15 cellular contexts compared by ENCODE assay signal in the genomic region with DNA sequence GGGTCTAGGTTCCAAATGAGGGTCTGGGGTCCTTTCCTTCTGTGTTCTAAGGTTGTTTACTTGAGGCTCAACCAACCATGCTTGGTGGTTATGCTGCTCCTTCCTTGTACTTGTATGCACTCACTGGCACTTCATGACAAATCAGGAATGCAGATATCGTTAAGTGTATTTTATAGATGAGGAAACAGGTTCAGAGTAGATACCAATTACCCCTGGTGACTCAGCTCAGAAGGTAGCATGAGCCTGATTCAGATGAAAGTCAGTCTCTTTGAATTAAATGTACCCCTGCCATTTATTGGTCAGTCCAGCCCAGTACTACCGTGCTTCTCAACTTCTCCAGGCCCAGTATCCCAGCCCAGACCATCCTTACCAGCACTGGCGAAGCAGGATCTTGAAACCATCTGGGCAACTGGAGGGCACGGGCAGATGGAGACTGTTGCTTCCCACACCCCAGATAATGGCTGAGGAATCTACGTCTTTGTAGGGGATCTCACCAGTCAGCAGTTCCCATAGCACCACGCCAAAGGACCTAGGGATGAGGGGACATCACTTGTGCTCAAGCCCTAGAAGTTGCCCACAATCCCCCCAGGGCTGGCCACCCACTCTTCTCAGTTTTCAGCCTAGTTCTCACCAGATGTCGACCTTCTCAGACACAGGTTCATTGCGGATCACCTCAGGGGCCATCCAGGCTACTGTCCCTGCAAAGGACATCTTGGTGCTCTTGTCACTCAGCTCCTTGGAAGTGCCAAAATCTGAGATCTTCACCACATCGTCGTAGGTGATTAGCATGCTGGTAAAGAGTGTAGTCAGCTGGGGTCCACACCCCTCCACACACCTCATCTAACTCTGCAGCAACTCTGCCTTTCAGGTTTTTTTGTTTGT. TPM values are rescaled to one million over a fixed set of nuclear protein-coding genes. Genes with fewer than 3 reads are reported as not detected.
DNase-seq lines count a peak whose midpoint lies in the region; ATAC-seq and TF ChIP-seq lines count a peak whose summit lies in the region.
"Had no signal": no experiment of that assay in that cellular context is flagged by ENCODE, and none has a peak within 500 bp of the region (broad histone marks: within the 10 kb centered on the region; RNA-seq: fewer than 3 reads in every experiment).

No MANE protein-coding gene starts in this region.

- no peaks in the 10 kb centered on the region for H3K9me2 ChIP-seq in GM23248 (ENCODE audit: insufficient read depth)

- intact Hi-C loops in CD14-positive monocyte (cut with micrococcal nuclease) = no loop called here
- intact Hi-C loops in CD4-positive, alpha-beta memory T cell (cut with micrococcal nuclease) = no loop called here

- H3K36me3 ChIP-seq in GM23248 (ENCODE audit: low read depth) (peaks cover 30% of the 10 kb centered on the region), lung (ENCODE audit: control insufficient read depth in 2 of 2, insufficient read depth in 2 of 2, low read length in 2 of 2) (peaks cover 7 to 45% of the 10 kb centered on the region in 2 donors), Peyer's patch (peaks cover 0 to 60% (median 0%) of the 10 kb centered on the region in 3 donors)
- H3K36me3 ChIP-seq in CD4-positive, alpha-beta memory T cell (ENCODE audit: insufficient read depth, low read length) = peaks cover 53% of the 10 kb centered on the region

- POLR2A ChIA-PET in CD4-positive, alpha-beta memory T cell (lab: Charles Lee; ENCODE audit: partially characterized antibody) = interaction anchor here (0.6 to 3.0 kb wide), 3 partner anchors 8 to 16 kb away, joined by 3 to 19 read pairs (median 18); partner anchors contain the start of gene TARBP2

- H3K27ac ChIP-seq in GM23248 = peak overlapping the region; percentile 15; the same call in 1 of the 2 replicates
- H3K27ac ChIP-seq in lung (ENCODE audit: low read depth in 1 of 2, low read length in 1 of 2) = no peak overlapping the region
- H3K27ac ChIP-seq in CD4-positive, alpha-beta memory T cell (ENCODE audit: low read depth, low read length) = no peak overlapping the region
- H3K27ac ChIP-seq in Peyer's patch = no peak overlapping the region
- H3K27ac ChIP-seq: BLaER1, heart left ventricle, lower lobe of right lung had no signal

- no peak overlapping the region for H2AFZ ChIP-seq in GM23248

- H3K36me3 Mint-ChIP-seq in CD14-positive monocyte = peaks cover 41 to 45% of the 10 kb centered on the region in 2 donors
- peaks cover 18% of the 10 kb centered on the region for H3K36me3 Mint-ChIP-seq in activated naive CD8-positive, alpha-beta T cell treated with anti-CD3 and anti-CD28 coated beads for 36 hours
- peaks cover 19 to 65% of the 10 kb centered on the region in 2 donors for H3K36me3 Mint-ChIP-seq in CD4-positive, alpha-beta memory T cell

- no peak overlapping the region for H3K9ac ChIP-seq in GM23248
- H3K9ac ChIP-seq: BLaER1 had no signal

- H3K4me1 ChIP-seq in GM23248 (ENCODE audit: insufficient read depth) (peaks cover 20% of the 10 kb centered on the region), lung (ENCODE audit: control insufficient read depth in 2 of 2, insufficient read depth in 2 of 2, low read length in 2 of 2) (peaks cover 0 to 6% of the 10 kb centered on the region in 2 donors), Peyer's patch (peaks cover 0 to 19% (median 2%) of the 10 kb centered on the region in 4 donors)
- H3K4me1 ChIP-seq in CD4-positive, alpha-beta memory T cell (ENCODE audit: insufficient read depth, low read length) = peaks cover 5% of the 10 kb centered on the region

- 82 to 83% methylated on average over 10 of the region's 10 CpGs for WGBS in GM23248 (ENCODE audit: low coverage in 1 of 2, low lambda C conversion rate in 2 of 2, missing lambda C conversion rate in 2 of 2), 2 experiments
- WGBS in lung, 2 donors = 86 to 93% methylated on average over 10 of the region's 10 CpGs

- TF ChIP-seq POLR2A in Peyer's patch (IDR thresholded peaks at IDR 0.05) = no peak

- CTCF ChIA-PET in CD4-positive, alpha-beta memory T cell (lab: Charles Lee; ENCODE audit: partially characterized antibody) = interaction anchor here (0.6 to 1.6 kb wide), 2 partner anchors 8 to 16 kb away, joined by 3 to 4 read pairs; partner anchors contain the start of gene TARBP2

- H4K20me1 ChIP-seq in GM23248 (ENCODE audit: insufficient read depth) = peaks cover 7% of the 10 kb centered on the region; the same call in 1 of the 2 replicates

- peaks cover 0 to 1% (median 0%) of the 10 kb centered on the region in 7 donors for H3K9me3 Mint-ChIP-seq in CD14-positive monocyte
- H3K9me3 Mint-ChIP-seq in activated naive CD8-positive, alpha-beta T cell treated with anti-CD3 and anti-CD28 coated beads for 36 hours = no peaks in the 10 kb centered on the region
- H3K9me3 Mint-ChIP-seq in CD4-positive, alpha-beta memory T cell = no peaks in the 10 kb centered on the region

- H3F3A ChIP-seq in GM23248 (ENCODE audit: insufficient read depth) = peaks cover 41% of the 10 kb centered on the region

- no peak for TF ChIP-seq CTCF in CD14-positive monocyte (IDR thresholded peaks at IDR 0.05)
- no peak for TF ChIP-seq CTCF in lung (IDR thresholded peaks at IDR 0.05; ENCODE audit: control extremely low read depth, extremely low read depth)
- TF ChIP-seq CTCF in Peyer's patch (IDR thresholded peaks at IDR 0.05) = no peak

- H3K79me2 ChIP-seq in GM23248 (ENCODE audit: insufficient read depth) = peaks cover 24% of the 10 kb centered on the region

- in situ Hi-C loops in GM23248 (cut with MboI) = no loop called here

- H3K9me3 ChIP-seq in GM23248 (ENCODE audit: low read depth) (no peaks in the 10 kb centered on the region), lung (ENCODE audit: control insufficient read depth in 2 of 2, insufficient read depth in 1 of 2, low read length in 1 of 2) (no peaks in the 10 kb centered on the region), Peyer's patch (no peaks in the 10 kb centered on the region)
- no peaks in the 10 kb centered on the region for H3K9me3 ChIP-seq in CD4-positive, alpha-beta memory T cell (ENCODE audit: control insufficient read depth in 1 of 2, low read length in 2 of 2)
- H3K9me3 ChIP-seq: BLaER1, heart left ventricle, lower lobe of right lung had no signal

- H3K4me3 ChIP-seq in GM23248 = no peak overlapping the region
- no peak overlapping the region for H3K4me3 ChIP-seq in lung
- H3K4me3 ChIP-seq in CD4-positive, alpha-beta memory T cell (ENCODE audit: low read length in 2 of 2) = no peak overlapping the region
- no peak overlapping the region for H3K4me3 ChIP-seq in Peyer's patch
- H3K4me3 ChIP-seq: BLaER1, heart left ventricle, lower lobe of right lung had no signal

- H3K27me3 ChIP-seq in GM23248 (replicated peaks; ENCODE audit: insufficient read depth) (no peaks in the 10 kb centered on the region), lung (ENCODE audit: control insufficient read depth, insufficient read depth) (no peaks in the 10 kb centered on the region), Peyer's patch (no peaks in the 10 kb centered on the region)
- H3K27me3 ChIP-seq in CD4-positive, alpha-beta memory T cell (ENCODE audit: insufficient read depth, low read length) = no peaks in the 10 kb centered on the region
- H3K27me3 ChIP-seq: heart left ventricle had no signal

- peaks cover 0 to 2% (median 1%) of the 10 kb centered on the region in 3 donors for H3K27me3 Mint-ChIP-seq in CD14-positive monocyte (ENCODE audit: low read depth in 3 of 3)
- H3K27me3 Mint-ChIP-seq in activated naive CD8-positive, alpha-beta T cell treated with anti-CD3 and anti-CD28 coated beads for 36 hours = no peaks in the 10 kb centered on the region
- no peaks in the 10 kb centered on the region for H3K27me3 Mint-ChIP-seq in CD4-positive, alpha-beta memory T cell

- no peaks in the 10 kb centered on the region for H3K4me1 Mint-ChIP-seq in CD14-positive monocyte
- H3K4me1 Mint-ChIP-seq in activated naive CD8-positive, alpha-beta T cell treated with anti-CD3 and anti-CD28 coated beads for 36 hours = peaks cover 21% of the 10 kb centered on the region
- H3K4me1 Mint-ChIP-seq in CD4-positive, alpha-beta memory T cell = peaks cover 2 to 18% (median 6%) of the 10 kb centered on the region in 4 donors

- DNase-seq in CD14-positive monocyte (ENCODE audit: low spot score) (no peak), GM23248 (no peak), lung (ENCODE audit: low spot score) (no peak), OCI-M2 (lab: John Stamatoyannopoulos, UW; ENCODE audit: unreplicated experiment) (no peak), NCI-H774 (lab: John Stamatoyannopoulos, UW) (no peak), Peyer's patch (no peak)
- no peak for DNase-seq in activated naive CD8-positive, alpha-beta T cell treated with anti-CD3 and anti-CD28 coated beads for 36 hours
- no peak for DNase-seq in CD4-positive, alpha-beta memory T cell
- DNase-seq: heart left ventricle; lower lobe of right lung; NCI-H1092; stimulated activated CD4-positive, alpha-beta T cell treated with anti-CD3 and anti-CD28 coated beads, Interleukin-2, amount 100 ng/mL, for 48 hours; stimulated activated naive CD8-positive, alpha-beta T cell treated with anti-CD3 and anti-CD28 coated beads, Interleukin-15, Interleukin-2, amounts not matched to agents 100 U/mL and 50 U/mL, for 24 hours had no signal

- no peak overlapping the region for H3K4me2 ChIP-seq in GM23248 (ENCODE audit: unreplicated experiment)
- H3K4me2 ChIP-seq: BLaER1 had no signal

- no peak overlapping the region for H3K4me3 Mint-ChIP-seq in CD14-positive monocyte
- H3K4me3 Mint-ChIP-seq in activated naive CD8-positive, alpha-beta T cell treated with anti-CD3 and anti-CD28 coated beads for 36 hours = no peak overlapping the region
- H3K4me3 Mint-ChIP-seq in CD4-positive, alpha-beta memory T cell = no peak overlapping the region

- H3K27ac Mint-ChIP-seq in CD14-positive monocyte = peak overlapping the region in 4 of 7 donors; percentile 9 to 77 (median 71)
- H3K27ac Mint-ChIP-seq in activated naive CD8-positive, alpha-beta T cell treated with anti-CD3 and anti-CD28 coated beads for 36 hours = peak overlapping the region; percentile 25
- H3K27ac Mint-ChIP-seq in CD4-positive, alpha-beta memory T cell = peak overlapping the region in 3 of 7 donors; percentile 52 to 69 (median 59)

- peak; percentile 4 for ATAC-seq in lung (ENCODE audit: insufficient read depth, low FRiP score)
- ATAC-seq: heart left ventricle had no signal

RNA-seq across cellular contexts. Expression of gene MAP3K12, which starts 14.3 kb away (rescaled TPM):
- polyA plus RNA-seq in CD14-positive monocyte = 1 to 10 TPM; 1.7 to 2.0 TPM
- 36.5 and 37.4 TPM in 2 replicates for total RNA-seq in GM23248 (2014; rRNA removed; shearing (Covaris generic))
- polyA plus RNA-seq in GM23248 (2016; fragmentation: Nextera tagmentation; extraction: Ambion mirVana) = 8.7 and 10.4 TPM in 2 replicates
- 1 to 10 TPM; 8.4 to 8.7 TPM for total RNA-seq in activated naive CD8-positive, alpha-beta T cell treated with anti-CD3 and anti-CD28 coated beads for 36 hours
- total RNA-seq in lung = 10 to 100 TPM; 21.2 to 25.4 TPM
- polyA plus RNA-seq in lung = 10 to 100 TPM; 13.4 to 18.9 TPM
- total RNA-seq in CD4-positive, alpha-beta memory T cell = 10 to 100 TPM; 25.0 to 28.2 TPM
- 1 to 10 TPM; 3.1 to 8.5 TPM for polyA plus RNA-seq in CD4-positive, alpha-beta memory T cell
- 10 to 100 TPM in 3 of 4 donors, 1 to 10 TPM in 1; 6.5 to 44.6 (median 11.6) TPM for total RNA-seq in Peyer's patch

RNA-seq across cellular contexts. Expression of gene TARBP2, which starts 16.2 kb away (rescaled TPM):
- polyA plus RNA-seq in CD14-positive monocyte = 10 to 100 TPM; 16.6 to 24.4 TPM
- 40.1 and 54.1 TPM in 2 replicates for total RNA-seq in GM23248 (2014; rRNA removed; shearing (Covaris generic))
- 32.1 and 36.0 TPM in 2 replicates for polyA plus RNA-seq in GM23248 (2016; fragmentation: Nextera tagmentation; extraction: Ambion mirVana)
- total RNA-seq in activated naive CD8-positive, alpha-beta T cell treated with anti-CD3 and anti-CD28 coated beads for 36 hours = 10 to 100 TPM; 41.0 to 47.3 TPM
- total RNA-seq in lung = 10 to 100 TPM; 32.6 to 41.3 TPM
- polyA plus RNA-seq in lung = 10 to 100 TPM; 32.2 to 37.1 TPM
- 10 to 100 TPM; 26.9 to 37.0 TPM for total RNA-seq in CD4-positive, alpha-beta memory T cell
- 10 to 100 TPM; 24.5 to 33.1 TPM for polyA plus RNA-seq in CD4-positive, alpha-beta memory T cell
- 10 to 100 TPM; 25.7 to 30.3 (median 27.2) TPM for total RNA-seq in Peyer's patch

RNA-seq across cellular contexts. Expression of gene NPFF, which starts 22.4 kb away (rescaled TPM):
- polyA plus RNA-seq in CD14-positive monocyte = not detected
- not detected in 2 replicates for total RNA-seq in GM23248 (2014; rRNA removed; shearing (Covaris generic))
- polyA plus RNA-seq in GM23248 (2016; fragmentation: Nextera tagmentation; extraction: Ambion mirVana) = not detected in 2 replicates
- total RNA-seq in activated naive CD8-positive, alpha-beta T cell treated with anti-CD3 and anti-CD28 coated beads for 36 hours = not detected
- total RNA-seq in lung = not detected
- under 1 TPM in 1 of 2 donors, not detected in 1; 0.45 TPM for polyA plus RNA-seq in lung
- total RNA-seq in CD4-positive, alpha-beta memory T cell = not detected
- not detected for polyA plus RNA-seq in CD4-positive, alpha-beta memory T cell
- not detected for total RNA-seq in Peyer's patch
- total RNA-seq: heart left ventricle, lower lobe of right lung, pulmonary artery endothelial cell had no signal
- polyA plus RNA-seq: heart left ventricle had no signal

RNA-seq across cellular contexts. Expression of gene PCBP2, which starts 33.0 kb away (rescaled TPM):
- 10 to 100 TPM; 79.6 to 81.9 TPM for polyA plus RNA-seq in CD14-positive monocyte
- total RNA-seq in GM23248 (2014; rRNA removed; shearing (Covaris generic)) = 143 TPM in 2 replicates
- polyA plus RNA-seq in GM23248 (2016; fragmentation: Nextera tagmentation; extraction: Ambion mirVana) = 94.3 and 100 TPM in 2 replicates
- total RNA-seq in activated naive CD8-positive, alpha-beta T cell treated with anti-CD3 and anti-CD28 coated beads for 36 hours = 1,000 to 10,000 TPM; 1,052 to 1,089 TPM
- 100 to 1,000 TPM; 612 to 697 TPM for total RNA-seq in lung
- 100 to 1,000 TPM; 363 to 501 TPM for polyA plus RNA-seq in lung
- 100 to 1,000 TPM; 848 to 858 TPM for total RNA-seq in CD4-positive, alpha-beta memory T cell
- polyA plus RNA-seq in CD4-positive, alpha-beta memory T cell = 100 to 1,000 TPM in 1 of 2 donors, 10 to 100 TPM in 1; 88.0 to 118 TPM
- 100 to 1,000 TPM; 384 to 549 (median 500) TPM for total RNA-seq in Peyer's patch

RNA-seq across cellular contexts. Expression of gene PRR13, which starts 43.4 kb away (rescaled TPM):
- 100 to 1,000 TPM; 591 to 670 TPM for polyA plus RNA-seq in CD14-positive monocyte
- 35.3 and 42.4 TPM in 2 replicates for total RNA-seq in GM23248 (2014; rRNA removed; shearing (Covaris generic))
- polyA plus RNA-seq in GM23248 (2016; fragmentation: Nextera tagmentation; extraction: Ambion mirVana) = 217 and 221 TPM in 2 replicates
- total RNA-seq in activated naive CD8-positive, alpha-beta T cell treated with anti-CD3 and anti-CD28 coated beads for 36 hours = 100 to 1,000 TPM; 221 to 247 TPM
- total RNA-seq in lung = 100 to 1,000 TPM in 1 of 2 donors, 10 to 100 TPM in 1; 59.0 to 178 TPM
- polyA plus RNA-seq in lung = 100 to 1,000 TPM; 157 to 336 TPM
- 100 to 1,000 TPM; 242 to 247 TPM for total RNA-seq in CD4-positive, alpha-beta memory T cell
- 100 to 1,000 TPM; 545 to 843 TPM for polyA plus RNA-seq in CD4-positive, alpha-beta memory T cell
- total RNA-seq in Peyer's patch = 100 to 1,000 TPM; 160 to 541 (median 423) TPM
